In the genomic region with DNA sequence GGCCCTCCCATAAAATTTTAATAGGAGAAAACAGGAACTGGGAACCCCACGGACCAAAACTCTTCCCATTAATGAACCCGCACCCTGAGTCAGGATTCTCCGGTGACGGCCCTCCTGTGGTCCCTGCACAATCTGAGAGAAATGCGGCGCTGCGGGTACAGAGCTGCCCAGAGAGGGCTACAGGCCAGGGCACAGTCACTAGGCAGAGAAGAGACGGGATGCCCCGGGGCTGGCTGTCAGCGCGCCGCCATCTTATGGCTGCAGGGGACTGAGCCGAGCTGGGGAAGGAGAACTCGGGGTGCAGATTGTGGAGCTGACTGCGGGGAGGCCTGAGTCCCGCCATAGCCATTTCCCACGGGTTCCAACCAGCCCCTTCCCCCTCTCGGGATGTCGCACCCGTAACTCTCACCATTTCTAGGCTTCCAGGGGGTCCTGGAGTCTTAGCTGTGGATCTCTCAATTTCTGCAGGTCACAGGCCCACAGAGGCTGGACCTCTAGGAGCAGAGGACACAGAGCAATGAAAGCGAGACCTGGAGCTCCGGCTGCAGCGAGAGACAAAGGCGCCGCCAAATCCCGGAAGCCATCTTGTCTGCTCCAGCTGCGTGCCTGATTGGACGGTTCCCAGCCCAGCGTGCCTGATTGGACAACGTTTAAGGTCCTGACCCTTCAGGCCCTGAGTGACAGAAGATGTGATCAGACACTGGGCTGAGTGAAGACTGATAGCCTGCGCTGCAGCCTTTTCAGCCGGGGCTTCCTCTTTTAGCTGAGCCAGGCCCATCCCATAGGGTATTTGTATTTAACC, we compare ENCODE assay signal across 8 cellular contexts.
A peak's percentile ranks its signal among the peaks of the same experiment; 100 is the strongest.
DNase-seq lines count a peak whose midpoint lies in the region; ATAC-seq lines count a peak whose summit lies in the region.

Gene ZNF675 (minus strand): TSS at position 591 of the 802 bp plus-strand sequence. CDS start 179 bp downstream, at position 412.

- ATAC-seq in GM19397 (IDR thresholded peaks at IDR 0.05; ENCODE audit: unreplicated experiment) (peak; percentile 85), HG03571 (IDR thresholded peaks at IDR 0.05; ENCODE audit: unreplicated experiment) (peak; percentile 87)

- DNase-seq in CD1c-positive myeloid dendritic cell (ENCODE audit: extremely low spot score) (peak; percentile 95), NCI-H82 treated with DMSO at 0.1 percent for 48 hours (lab: John Stamatoyannopoulos, UW; ENCODE audit: unreplicated experiment) (peak; percentile 90), medulla oblongata (ENCODE audit: extremely low spot score) (peak; percentile 96)
- DNase-seq in activated CD8-positive, alpha-beta memory T cell treated with anti-CD3 and anti-CD28 coated beads for 1 hour (ENCODE audit: extremely low read depth in 1 of 2, low read depth in 1 of 2) = peak; percentile 70 to 78
- peak; percentile 87 for DNase-seq in effector CD8-positive, alpha-beta T cell (lab: John Stamatoyannopoulos, UW)
- peak; percentile 78 for DNase-seq in stimulated activated CD8-positive, alpha-beta memory T cell treated with anti-CD3 and anti-CD28 coated beads, Interleukin-12 subunit alpha, Interleukin-12 subunit beta, amount 100 ng/mL, for 1 hour (ENCODE audit: low read depth)

Comparison
In these comparisons a context has a peak if more than half of its experiments do, and no peak if none do; other contexts are left out.
1. Peak in every context shown above with its lines: DNase-seq and ATAC-seq.